Comparison of ENCODE assay signal across 10 cellular contexts in genomic region chr2:44802409-44803099, GRCh38.
A peak's percentile ranks its signal among the peaks of the same experiment; 100 is the strongest.
DNase-seq lines count a peak whose midpoint lies in the region; TF ChIP-seq lines count a peak whose summit lies in the region.
"Had no signal": no experiment of that assay in that cellular context is flagged by ENCODE, and none has a peak within 500 bp of the region (broad histone marks: within the 10 kb centered on the region; RNA-seq: fewer than 3 reads in every experiment).

No MANE protein-coding gene starts in this region.

- no peak overlapping the region for H3K4me3 Mint-ChIP-seq in T-helper 2 cell treated with Interferon-gamma antibody and Interleukin-4, amounts not matched to agents 5 μg/mL and 100 μg/mL, for 36 hours
- H3K4me3 Mint-ChIP-seq in activated CD4-positive, alpha-beta T cell treated with anti-CD3 and anti-CD28 coated beads, Interleukin-2, amount 10 ng/mL, durations not matched to agents 7 days and 5 days = no peak overlapping the region

- CTCF ChIA-PET in activated CD4-positive, alpha-beta T cell treated with anti-CD3 and anti-CD28 coated beads, Interleukin-2, amount 10 ng/mL, durations not matched to agents 7 days and 5 days (lab: Charles Lee) = interaction anchor here (0.6 to 2.3 kb wide), 4 partner anchors 16 to 150 kb away, joined by 3 to 7 read pairs (median 4); no protein-coding TSS in a partner anchor

- 2% methylated on average over 41 of the region's 46 CpGs for WGBS in smooth muscle cell (ENCODE audit: low lambda C conversion rate)

- DNase-seq in NCI-H748 (lab: John Stamatoyannopoulos, UW; ENCODE audit: unreplicated experiment) (peak; percentile 61), NCI-H748 treated with DMSO at 0.1 percent for 48 hours (lab: John Stamatoyannopoulos, UW) (no peak), smooth muscle cell (lab: John Stamatoyannopoulos, UW; ENCODE audit: unreplicated experiment) (no peak), RKO (ENCODE audit: low spot score) (no peak)
- DNase-seq in T-helper 2 cell treated with Interferon-gamma antibody and Interleukin-4, amounts not matched to agents 5 μg/mL and 100 μg/mL, for 36 hours (ENCODE audit: low spot score) = no peak
- DNase-seq in activated CD4-positive, alpha-beta T cell treated with anti-CD3 and anti-CD28 coated beads, Interleukin-2, amount 10 ng/mL, durations not matched to agents 7 days and 5 days = no peak
- DNase-seq: SW 1271 had no signal

- H3K9me3 ChIP-seq in iPS-18c (ENCODE audit: control insufficient read depth, insufficient read depth, low read length) = no peaks in the 10 kb centered on the region
- H3K9me3 ChIP-seq in smooth muscle cell (replicated peaks; ENCODE audit: low read depth) = no peaks in the 10 kb centered on the region

- H3K27me3 ChIP-seq in smooth muscle cell (ENCODE audit: low read depth) = peaks cover 99% of the 10 kb centered on the region

- H3K36me3 ChIP-seq in smooth muscle cell (ENCODE audit: low read depth) = no peaks in the 10 kb centered on the region

- no peaks in the 10 kb centered on the region for H3K9me3 Mint-ChIP-seq in T-helper 2 cell treated with Interferon-gamma antibody and Interleukin-4, amounts not matched to agents 5 μg/mL and 100 μg/mL, for 36 hours
- H3K9me3 Mint-ChIP-seq in activated CD4-positive, alpha-beta T cell treated with anti-CD3 and anti-CD28 coated beads, Interleukin-2, amount 10 ng/mL, durations not matched to agents 7 days and 5 days = no peaks in the 10 kb centered on the region

- H3K4me1 Mint-ChIP-seq in T-helper 2 cell treated with Interferon-gamma antibody and Interleukin-4, amounts not matched to agents 5 μg/mL and 100 μg/mL, for 36 hours (ENCODE audit: low read depth) = peaks cover 14% of the 10 kb centered on the region
- peaks cover 3% of the 10 kb centered on the region for H3K4me1 Mint-ChIP-seq in activated CD4-positive, alpha-beta T cell treated with anti-CD3 and anti-CD28 coated beads, Interleukin-2, amount 10 ng/mL, durations not matched to agents 7 days and 5 days

- H3K27ac ChIP-seq in VCaP (peak overlapping the region; percentile 35; the same call in 1 of the 2 replicates), smooth muscle cell (ENCODE audit: low read depth) (no peak overlapping the region)

- peaks cover 87% of the 10 kb centered on the region for H3K27me3 Mint-ChIP-seq in T-helper 2 cell treated with Interferon-gamma antibody and Interleukin-4, amounts not matched to agents 5 μg/mL and 100 μg/mL, for 36 hours (ENCODE audit: low read depth)
- H3K27me3 Mint-ChIP-seq in activated CD4-positive, alpha-beta T cell treated with anti-CD3 and anti-CD28 coated beads, Interleukin-2, amount 10 ng/mL, durations not matched to agents 7 days and 5 days = peaks cover 88% of the 10 kb centered on the region

- H3K36me3 Mint-ChIP-seq in T-helper 2 cell treated with Interferon-gamma antibody and Interleukin-4, amounts not matched to agents 5 μg/mL and 100 μg/mL, for 36 hours (ENCODE audit: low read depth) = peaks cover 1% of the 10 kb centered on the region
- no peaks in the 10 kb centered on the region for H3K36me3 Mint-ChIP-seq in activated CD4-positive, alpha-beta T cell treated with anti-CD3 and anti-CD28 coated beads, Interleukin-2, amount 10 ng/mL, durations not matched to agents 7 days and 5 days (ENCODE audit: low read depth)

- H3K4me1 ChIP-seq in smooth muscle cell (ENCODE audit: low read depth) = peaks cover 64% of the 10 kb centered on the region

- peak overlapping the region; percentile 42; the same call in 1 of the 2 replicates for H3K4me3 ChIP-seq in iPS-18c (ENCODE audit: insufficient read depth, low read depth, low read length)
- H3K4me3 ChIP-seq in smooth muscle cell = peak overlapping the region; percentile 23
- H3K4me3 ChIP-seq: lung had no signal

- H3K79me2 ChIP-seq in smooth muscle cell (ENCODE audit: low read depth) = no peaks in the 10 kb centered on the region

- no peaks in the 10 kb centered on the region for H3F3A ChIP-seq in smooth muscle cell (ENCODE audit: low read depth)

- POLR2A ChIA-PET in activated CD4-positive, alpha-beta T cell treated with anti-CD3 and anti-CD28 coated beads, Interleukin-2, amount 10 ng/mL, durations not matched to agents 7 days and 5 days (lab: Charles Lee) = no interaction called here

- no peak overlapping the region for H3K27ac Mint-ChIP-seq in T-helper 2 cell treated with Interferon-gamma antibody and Interleukin-4, amounts not matched to agents 5 μg/mL and 100 μg/mL, for 36 hours
- H3K27ac Mint-ChIP-seq in activated CD4-positive, alpha-beta T cell treated with anti-CD3 and anti-CD28 coated beads, Interleukin-2, amount 10 ng/mL, durations not matched to agents 7 days and 5 days = no peak overlapping the region

- no peak overlapping the region for H2AFZ ChIP-seq in smooth muscle cell (ENCODE audit: low read depth)

- no peak overlapping the region for H3K9ac ChIP-seq in smooth muscle cell (ENCODE audit: low read depth)

- H4K20me1 ChIP-seq in smooth muscle cell (ENCODE audit: low read depth) = no peaks in the 10 kb centered on the region

- TF ChIP-seq CTCF in VCaP (conservative IDR thresholded peaks at IDR 0.05) (no peak), smooth muscle cell (IDR thresholded peaks at IDR 0.05; ENCODE audit: borderline replicate concordance, insufficient read depth, poor library complexity, severe bottlenecking) (no peak)

- H3K4me2 ChIP-seq in smooth muscle cell = peak overlapping the region; percentile 78
